Comparison of ENCODE assay signal across 23 cellular contexts in genomic region chr5:6395621-6396020, GRCh38. TPM values are rescaled to one million over a fixed set of nuclear protein-coding genes. Genes with fewer than 3 reads are reported as not detected.
"Had no signal": no experiment of that assay in that cellular context is flagged by ENCODE, and none has a peak within 500 bp of the region (broad histone marks: within the 10 kb centered on the region; RNA-seq: fewer than 3 reads in every experiment).

No MANE protein-coding gene starts in this region.

- ATAC-seq: HepG2 had no signal

- DNase-seq: IMR-90, Karpas-422, KG1, MG63, NCI-H1092, NCI-H1105 treated with DMSO at 0.1 percent for 48 hours, NCI-H1417 treated with DMSO at 0.1 percent for 48 hours, NCI-H146, NCI-H1694 treated with DMSO at 0.1 percent for 48 hours, NCI-H1930, NCI-H2081, NCI-H2107, NCI-H2227 treated with DMSO at 0.1 percent for 48 hours, NCI-H524, NCI-H526 treated with DMSO at 0.1 percent for 48 hours, NCI-H748 treated with DMSO at 0.1 percent for 48 hours, Right ventricle myocardium superior, RPMI8226, SIG-M5 had no signal

- H3K9me3 ChIP-seq: MG63, SJSA1 had no signal

- H3K27ac ChIP-seq: SJSA1, SK-N-MC had no signal

- H3K36me3 ChIP-seq: MG63, SJSA1 had no signal

- H3K4me3 ChIP-seq: MG63, SJSA1, SK-N-MC had no signal

- H3K4me1 ChIP-seq: SJSA1 had no signal

RNA-seq across cellular contexts. Expression of gene UBE2QL1, which starts 53.0 kb away (rescaled TPM):
- total RNA-seq: HepG2, HT1080, IMR-90, SJSA1 had no signal
